In genomic region chr5:162485666-162486292, GRCh38 we compare ENCODE assay signal across 28 cellular contexts.
DNase-seq lines count a peak whose midpoint lies in the region; ATAC-seq and TF ChIP-seq lines count a peak whose summit lies in the region.
"Had no signal": no experiment of that assay in that cellular context is flagged by ENCODE, and none has a peak within 500 bp of the region (broad histone marks: within the 10 kb centered on the region; RNA-seq: fewer than 3 reads in every experiment).

No MANE protein-coding gene starts in this region.

- H3K4me2 ChIP-seq in H9 (ENCODE audit: insufficient read depth, insufficient read length, low read length), result no peak overlapping the region
- H3K4me2 ChIP-seq in hepatocyte, result no peak overlapping the region

- no peaks in the 10 kb centered on the region for H3K23me2 ChIP-seq in H9 (ENCODE audit: insufficient read length, low read depth, low read length, poor library complexity, severe bottlenecking)

- H4K91ac ChIP-seq in H9 (ENCODE audit: insufficient read length, low read depth, low read length), result no peak overlapping the region

- no peaks in the 10 kb centered on the region for H3K27me3 Mint-ChIP-seq in H9 (ENCODE audit: low read depth)
- no peaks in the 10 kb centered on the region for H3K27me3 Mint-ChIP-seq in activated CD4-positive, alpha-beta memory T cell treated with anti-CD3 and anti-CD28 coated beads for 36 hours
- H3K27me3 Mint-ChIP-seq: activated naive CD8-positive, alpha-beta T cell; progenitor cell of endocrine pancreas had no signal

- H3K9me2 ChIP-seq in hepatocyte (replicated peaks; ENCODE audit: insufficient read depth), result no peaks in the 10 kb centered on the region

- 0 out of 3 replicates have a peak, but pooled peaks have one; percentile 14 for TF ChIP-seq CTCF in H9 (conservative IDR thresholded peaks at IDR 0.05)
- TF ChIP-seq CTCF in hepatocyte (IDR thresholded peaks at IDR 0.05; ENCODE audit: poor library complexity), result no peak
- no peak for TF ChIP-seq CTCF in upper lobe of right lung (IDR thresholded peaks at IDR 0.05)

- H3K18ac ChIP-seq in H9 (ENCODE audit: insufficient read length, low read depth, low read length), result no peak overlapping the region

- DNase-seq in H9, result peak; percentile 46
- DNase-seq in SHP77 treated with DMSO at 0.1 percent for 48 hours (lab: John Stamatoyannopoulos, UW), result peak; percentile 33
- DNase-seq in hepatocyte (ENCODE audit: low spot score), result peak; percentile 4
- DNase-seq in upper lobe of right lung, result no peak
- DNase-seq in activated CD4-positive, alpha-beta memory T cell treated with anti-CD3 and anti-CD28 coated beads for 36 hours, result no peak
- no peak for DNase-seq in dedifferentiated amniotic fluid mesenchymal stem cell (ENCODE audit: extremely low spot score)
- DNase-seq: activated CD4-positive, alpha-beta T cell treated with anti-CD3 and anti-CD28 coated beads for 48 hours; activated effector memory CD4-positive, alpha-beta T cell treated with anti-CD3 and anti-CD28 coated beads, Interleukin-2, amount 50 U/mL, for 16 hours; Caco-2; DMS79 treated with DMSO at 0.1 percent for 48 hours; effector memory CD4-positive, alpha-beta T cell; GDM1; GM23248; left lung; NCI-H446 treated with DMSO at 0.1 percent for 48 hours; NK-92 treated with Interleukin-12 subunit alpha and Interleukin-12 subunit beta, amount 100 ng/mL, for 24 hours; PC-3; Right ventricle myocardium superior; stimulated activated CD4-positive, alpha-beta T cell treated with anti-CD3 and anti-CD28 coated beads, Interleukin-2, amount 100 ng/mL, for 48 hours; T1000; WERI-Rb-1 had no signal

- H3K9me3 ChIP-seq in H9 (ENCODE audit: control insufficient read depth, low read depth, low read length), result no peaks in the 10 kb centered on the region
- no peaks in the 10 kb centered on the region for H3K9me3 ChIP-seq in hepatocyte (ENCODE audit: low read depth)
- H3K9me3 ChIP-seq in upper lobe of right lung, result no peaks in the 10 kb centered on the region
- H3K9me3 ChIP-seq: Caco-2, left lung, neutrophil, tibial artery had no signal

- no peak overlapping the region for H3K9ac ChIP-seq in H9 (ENCODE audit: extremely low read depth, insufficient read length, low read length)
- H3K9ac ChIP-seq: GM23248 had no signal

- no peak overlapping the region for H3K4ac ChIP-seq in H9 (ENCODE audit: low read depth, low read length)

- WGBS in H9 (ENCODE audit: extremely low coverage, insufficient read length, low lambda C conversion rate), result no CpG with 5 or more reads among the region's 8 CpGs
- WGBS in hepatocyte (ENCODE audit: low lambda C conversion rate, missing lambda C conversion rate), result 73% methylated on average over 8 of the region's 8 CpGs

- H2BK20ac ChIP-seq in H9 (ENCODE audit: low read depth, low read length, poor library complexity, severe bottlenecking), result no peak overlapping the region

- CTCF ChIA-PET in activated CD4-positive, alpha-beta memory T cell treated with anti-CD3 and anti-CD28 coated beads for 36 hours (lab: Charles Lee), result no interaction called here

- H3K27me3 ChIP-seq in H9 (ENCODE audit: insufficient read depth, low read length) (no peaks in the 10 kb centered on the region), hepatocyte (no peaks in the 10 kb centered on the region), upper lobe of right lung (no peaks in the 10 kb centered on the region)
- H3K27me3 ChIP-seq: left lung, neutrophil, tibial artery had no signal

- no peak overlapping the region for H2AK5ac ChIP-seq in H9 (ENCODE audit: insufficient read length, low read length)

- H3K9me3 Mint-ChIP-seq in H9, result no peaks in the 10 kb centered on the region
- no peaks in the 10 kb centered on the region for H3K9me3 Mint-ChIP-seq in activated CD4-positive, alpha-beta memory T cell treated with anti-CD3 and anti-CD28 coated beads for 36 hours

- H4K5ac ChIP-seq in H9 (ENCODE audit: insufficient read length, low read depth, low read length), result no peak overlapping the region

- no peaks in the 10 kb centered on the region for H3K36me3 ChIP-seq in hepatocyte (replicated peaks; ENCODE audit: insufficient read depth, low read depth)
- H3K36me3 ChIP-seq in upper lobe of right lung, result no peaks in the 10 kb centered on the region
- H3K36me3 ChIP-seq: left lung, neutrophil, tibial artery, WERI-Rb-1 had no signal

- H3K36me3 Mint-ChIP-seq in H9 (ENCODE audit: insufficient read depth in 1 of 3, low read depth in 3 of 3), result no peaks in the 10 kb centered on the region
- no peaks in the 10 kb centered on the region for H3K36me3 Mint-ChIP-seq in activated CD4-positive, alpha-beta memory T cell treated with anti-CD3 and anti-CD28 coated beads for 36 hours
- H3K36me3 Mint-ChIP-seq: activated naive CD8-positive, alpha-beta T cell; CD14-positive monocyte had no signal

- no peak overlapping the region for H4K8ac ChIP-seq in H9 (replicated peaks; ENCODE audit: insufficient read length, low read depth, low read length)

- H3K4me1 ChIP-seq in H9 (ENCODE audit: insufficient read depth, low read length) (no peaks in the 10 kb centered on the region), hepatocyte (ENCODE audit: insufficient read depth) (no peaks in the 10 kb centered on the region), upper lobe of right lung (no peaks in the 10 kb centered on the region)
- H3K4me1 ChIP-seq: Caco-2, left lung had no signal

- H3T11ph ChIP-seq in H9 (ENCODE audit: low read length), result no peak overlapping the region

- peaks cover 5% of the 10 kb centered on the region in 2 experiments; a peak in 1 of 4 replicates for H3K4me1 Mint-ChIP-seq in H9
- H3K4me1 Mint-ChIP-seq in activated CD4-positive, alpha-beta memory T cell treated with anti-CD3 and anti-CD28 coated beads for 36 hours (ENCODE audit: low read depth), result no peaks in the 10 kb centered on the region
- H3K4me1 Mint-ChIP-seq: CD14-positive monocyte had no signal

- no peak overlapping the region for H3K23ac ChIP-seq in H9 (ENCODE audit: insufficient read length, low read depth, low read length)

- POLR2A ChIA-PET in activated CD4-positive, alpha-beta memory T cell treated with anti-CD3 and anti-CD28 coated beads for 36 hours (lab: Charles Lee), result no interaction called here

- peak overlapping the region in 1 of 3 experiments; percentile 7; a peak in 1 of 7 replicates for H3K27ac Mint-ChIP-seq in H9
- H3K27ac Mint-ChIP-seq in activated CD4-positive, alpha-beta memory T cell treated with anti-CD3 and anti-CD28 coated beads for 36 hours, result no peak overlapping the region
- H3K27ac Mint-ChIP-seq: activated naive CD8-positive, alpha-beta T cell; CD14-positive monocyte; progenitor cell of endocrine pancreas had no signal

- no peak overlapping the region for H3K56ac ChIP-seq in H9 (ENCODE audit: insufficient read length, low read depth, low read length)

- H3K4me3 Mint-ChIP-seq in H9, result no peak overlapping the region
- no peak overlapping the region for H3K4me3 Mint-ChIP-seq in activated CD4-positive, alpha-beta memory T cell treated with anti-CD3 and anti-CD28 coated beads for 36 hours
- H3K4me3 Mint-ChIP-seq: activated naive CD8-positive, alpha-beta T cell; CD14-positive monocyte had no signal

- H3K79me2 ChIP-seq in H9 (ENCODE audit: insufficient read depth, low read length) (no peaks in the 10 kb centered on the region), hepatocyte (no peaks in the 10 kb centered on the region)

- ATAC-seq in upper lobe of right lung (peak; percentile 49), HG03565 (IDR thresholded peaks at IDR 0.05; ENCODE audit: unreplicated experiment) (no peak)
- ATAC-seq: left lung, PC-3, sciatic nerve had no signal

- H3K4me3 ChIP-seq in hepatocyte (no peak overlapping the region), upper lobe of right lung (no peak overlapping the region)
- H3K4me3 ChIP-seq: GM23248, left lung, tibial artery had no signal

- no peak overlapping the region for H2BK120ac ChIP-seq in H9 (ENCODE audit: low read depth, low read length, poor library complexity, severe bottlenecking)

- peak overlapping the region; percentile 78 for H2AFZ ChIP-seq in H9 (ENCODE audit: low read length)
- no peak overlapping the region for H2AFZ ChIP-seq in hepatocyte
- H2AFZ ChIP-seq: GM23248 had no signal

- H3K14ac ChIP-seq in H9 (ENCODE audit: insufficient read depth, low read length), result no peak overlapping the region

- no peak overlapping the region for H2BK15ac ChIP-seq in H9 (ENCODE audit: low read depth, low read length)

- no peaks in the 10 kb centered on the region for H3K79me1 ChIP-seq in H9 (ENCODE audit: insufficient read depth, low read depth, low read length, poor library complexity, severe bottlenecking)

- H4K20me1 ChIP-seq in H9 (ENCODE audit: control insufficient read depth, insufficient read depth, insufficient read length), result no peaks in the 10 kb centered on the region
- H4K20me1 ChIP-seq in hepatocyte (ENCODE audit: insufficient read depth, poor library complexity, severe bottlenecking), result no peaks in the 10 kb centered on the region

- H3K27ac ChIP-seq in H9 (ENCODE audit: insufficient read length, low read depth, low read length) (no peak overlapping the region), hepatocyte (no peak overlapping the region), upper lobe of right lung (no peak overlapping the region)
- H3K27ac ChIP-seq: GM23248, left lung, neutrophil, WERI-Rb-1 had no signal

- intact Hi-C loops in upper lobe of right lung (cut with DNase I), result no loop called here
- intact Hi-C loops in activated CD4-positive, alpha-beta memory T cell treated with anti-CD3 and anti-CD28 coated beads for 36 hours (cut with micrococcal nuclease), result no loop called here

- no peak overlapping the region for H2BK12ac ChIP-seq in H9 (ENCODE audit: insufficient read length, low read depth, low read length)

- no peak overlapping the region for H2BK5ac ChIP-seq in H9 (ENCODE audit: insufficient read length, low read length)

Comparison
In these comparisons a context has a peak if more than half of its experiments do, and no peak if none do; other contexts are left out.
1. DNase-seq: peak in H9 (single experiment), SHP77 treated with DMSO at 0.1 percent for 48 hours (single experiment) and hepatocyte (single experiment); none in upper lobe of right lung (single experiment), activated CD4-positive, alpha-beta memory T cell treated with anti-CD3 and anti-CD28 coated beads for 36 hours (single experiment) and dedifferentiated amniotic fluid mesenchymal stem cell (single experiment).